ENCODE assay signal across 13 cellular contexts in genomic region chr1:55869050-55869449, GRCh38.
DNase-seq lines count a peak whose midpoint lies in the region; ATAC-seq and TF ChIP-seq lines count a peak whose summit lies in the region.
"Had no signal": no experiment of that assay in that cellular context is flagged by ENCODE, and none has a peak within 500 bp of the region (broad histone marks: within the 10 kb centered on the region; RNA-seq: fewer than 3 reads in every experiment).

No MANE protein-coding gene starts in this region.

- H3K9me3 ChIP-seq in adrenal gland (replicated peaks in 1 of 3) (no peaks in the 10 kb centered on the region), upper lobe of right lung (no peaks in the 10 kb centered on the region)
- H3K9me3 ChIP-seq: tibial nerve had no signal

- H3K4me3 ChIP-seq in adrenal gland = no peak overlapping the region
- no peak overlapping the region for H3K4me3 ChIP-seq in upper lobe of right lung
- H3K4me3 ChIP-seq: tibial nerve had no signal

- H3K27me3 ChIP-seq in adrenal gland = no peaks in the 10 kb centered on the region
- no peaks in the 10 kb centered on the region for H3K27me3 ChIP-seq in upper lobe of right lung
- H3K27me3 ChIP-seq: tibial nerve had no signal

- TF ChIP-seq CTCF in adrenal gland (IDR thresholded peaks at IDR 0.05) = no peak
- no peak for TF ChIP-seq CTCF in upper lobe of right lung (IDR thresholded peaks at IDR 0.05)

- peak; percentile 44 to 48 for DNase-seq in NCI-H187 (lab: John Stamatoyannopoulos, UW)
- no peak for DNase-seq in NCI-H187 treated with DMSO at 0.1 percent for 48 hours (lab: John Stamatoyannopoulos, UW)
- peak in 5 of 7 donors; percentile 13 to 58 (median 35) for DNase-seq in adrenal gland
- DNase-seq in left kidney (ENCODE audit: low read depth, low spot score) = peak; percentile 70
- DNase-seq in upper lobe of right lung = peak; percentile 71
- no peak for DNase-seq in GOT3 (lab: John Stamatoyannopoulos, UW)
- DNase-seq: activated CD4-positive, alpha-beta memory T cell treated with anti-CD3 and anti-CD28 coated beads for 36 hours; activated gamma-delta T cell treated with Interleukin-2 at 50 U/mL for 16 hours; Calu3; NCI-H1436 treated with DMSO at 0.1 percent for 48 hours had no signal

- H3K4me1 ChIP-seq in adrenal gland (replicated peaks in 1 of 2) (no peaks in the 10 kb centered on the region), upper lobe of right lung (peaks cover 6% of the 10 kb centered on the region)

- WGBS in adrenal gland, 4 donors = 24 to 56% (median 39%) methylated on average over 1 of the region's 1 CpG

- ATAC-seq in upper lobe of right lung (peak; percentile 46), GM19328 (IDR thresholded peaks at IDR 0.05; ENCODE audit: unreplicated experiment) (no peak), GM21723 (IDR thresholded peaks at IDR 0.05; ENCODE audit: unreplicated experiment) (no peak)

- H3K27ac ChIP-seq in adrenal gland = no peak overlapping the region
- no peak overlapping the region for H3K27ac ChIP-seq in upper lobe of right lung
- H3K27ac ChIP-seq: tibial nerve had no signal

- no peaks in the 10 kb centered on the region for H3K36me3 ChIP-seq in adrenal gland (replicated peaks in 1 of 2)
- H3K36me3 ChIP-seq in upper lobe of right lung = no peaks in the 10 kb centered on the region
- H3K36me3 ChIP-seq: tibial nerve had no signal

- intact Hi-C loops in adrenal gland (cut with DNase I) = no loop called here
- intact Hi-C loops in upper lobe of right lung (cut with DNase I) = no loop called here

- TF ChIP-seq POLR2A in adrenal gland (IDR thresholded peaks at IDR 0.05) = no peak

Comparison
In these comparisons a context has a peak if more than half of its experiments do, and no peak if none do; other contexts are left out.
1. DNase-seq: peak in NCI-H187 (2 of 2), adrenal gland (5 of 7), left kidney (single experiment) and upper lobe of right lung (single experiment); none in NCI-H187 treated with DMSO at 0.1 percent for 48 hours (single experiment) and GOT3 (single experiment).